10 cellular contexts compared by ENCODE assay signal in the genomic region with DNA sequence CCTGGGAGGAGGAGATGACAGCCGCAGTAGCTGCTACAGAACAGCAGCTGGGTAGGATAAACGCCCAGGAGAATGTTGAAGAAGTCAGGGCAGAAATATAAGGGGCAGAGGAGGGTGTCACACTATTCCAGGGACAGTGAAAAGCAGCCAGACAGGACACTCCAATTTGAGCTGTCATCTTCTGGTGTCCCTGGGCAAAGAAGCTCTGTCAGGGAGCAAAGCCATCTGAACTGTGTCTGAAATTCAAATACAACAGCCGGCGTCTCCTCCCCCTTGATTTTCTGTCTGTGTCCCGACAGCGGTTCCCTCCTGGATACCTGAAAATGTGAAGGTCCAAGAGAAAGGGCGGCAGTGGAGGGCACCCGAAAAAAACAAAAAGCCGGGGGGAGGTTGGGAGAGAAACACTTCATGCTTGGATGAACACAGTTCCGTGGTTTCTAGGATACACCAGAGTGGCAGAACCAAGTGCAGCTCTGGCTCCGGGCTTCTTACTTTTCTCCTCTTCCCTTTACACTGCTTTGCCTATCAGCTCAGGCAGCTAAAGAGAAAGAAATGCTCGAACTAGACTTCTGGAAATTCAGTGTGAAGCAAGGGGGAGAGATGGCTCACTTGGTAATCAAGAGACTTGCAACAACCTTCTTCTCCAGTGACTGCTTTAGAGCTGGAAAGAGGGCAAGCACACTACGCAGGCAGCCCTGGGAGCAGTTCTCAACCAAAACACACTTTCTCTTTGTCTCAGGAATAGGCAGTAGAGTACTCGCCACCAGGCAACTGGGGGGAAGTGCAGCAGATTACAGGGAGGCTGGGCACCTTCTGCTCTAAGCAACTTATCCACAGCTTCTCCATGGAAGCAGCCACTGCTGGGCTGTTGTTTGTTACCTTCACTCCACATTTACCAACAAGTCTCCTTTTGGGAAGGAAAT.
DNase-seq lines count a peak whose midpoint lies in the region; ATAC-seq, FAIRE-seq and TF ChIP-seq lines count a peak whose summit lies in the region.
"Had no signal": no experiment of that assay in that cellular context is flagged by ENCODE, and none has a peak within 500 bp of the region (broad histone marks: within the 10 kb centered on the region; RNA-seq: fewer than 3 reads in every experiment).

No MANE protein-coding gene starts in this region.

- H4K20me1 ChIP-seq in HepG2 (ENCODE audit: insufficient read depth, low read length): no peaks in the 10 kb centered on the region

- peak; percentile 46; the same call in 1 of the 3 replicates for ATAC-seq in RWPE2 (ENCODE audit: low read depth)
- peak; percentile 72 for ATAC-seq in HepG2
- no peak for ATAC-seq in HG03097 (IDR thresholded peaks at IDR 0.05; ENCODE audit: low FRiP score, unreplicated experiment)
- no peak for ATAC-seq in GM19455 (IDR thresholded peaks at IDR 0.05; ENCODE audit: unreplicated experiment)
- no peak for ATAC-seq in activated naive CD4-positive, alpha-beta T cell treated with anti-CD3 and anti-CD28 coated beads, Interleukin-2, amount 50 U/mL, for 72 hours

- H3K27ac Mint-ChIP-seq in activated naive CD4-positive, alpha-beta T cell treated with anti-CD3 and anti-CD28 coated beads, Interleukin-2, amount 50 U/mL, for 72 hours: no peak overlapping the region

- H3K79me2 ChIP-seq in HepG2 (ENCODE audit: insufficient read depth, low read length): no peaks in the 10 kb centered on the region

- H3K27me3 ChIP-seq in RWPE2 (ENCODE audit: insufficient read depth, poor library complexity, severe bottlenecking) (peaks cover 90% of the 10 kb centered on the region), HepG2 (ENCODE audit: control insufficient read depth in 1 of 2, insufficient read depth in 2 of 2, low read length in 2 of 2) (peaks cover 0 to 27% of the 10 kb centered on the region in 2 experiments; a peak in 4 of 5 replicates)

- no peaks in the 10 kb centered on the region for H3K36me3 ChIP-seq in RWPE2 (ENCODE audit: low read depth)
- H3K36me3 ChIP-seq in HepG2 (replicated peaks in 1 of 2; ENCODE audit: control insufficient read depth in 1 of 2, insufficient read depth in 2 of 2, low read length in 2 of 2): no peaks in the 10 kb centered on the region
- H3K36me3 ChIP-seq: cardiac muscle cell had no signal

- in situ Hi-C loops in HepG2 (cut with HindIII; ENCODE audit: extremely low pct_ligation_motif_present, low pct_unique_long_range_greater_than_20kb): no loop called here

- POLR2A ChIA-PET in HepG2 (lab: Yijun Ruan, JAX): no interaction called here

- CTCF ChIA-PET in HepG2 (lab: Yijun Ruan, JAX; ENCODE audit: low intra/inter-chr PET ratio, low total read pairs): no interaction called here

- TF ChIP-seq POLR2A in HepG2 (IDR thresholded peaks at IDR 0.05; ENCODE audit: insufficient read depth in 1 of 2, low read depth in 2 of 2, low read length in 2 of 2) (no peak), GM12892 (IDR thresholded peaks at IDR 0.05; ENCODE audit: low read depth, low read length) (no peak)

- no peak for TF ChIP-seq RAD21 in HepG2 (CRISPR knock-in tag; IDR thresholded peaks at IDR 0.05)

- no peak overlapping the region for H3K4me2 ChIP-seq in HepG2 (ENCODE audit: low read depth, low read length)

- no peaks in the 10 kb centered on the region for H3K9me3 ChIP-seq in RWPE2 (ENCODE audit: severe bottlenecking)
- H3K9me3 ChIP-seq in HepG2 (ENCODE audit: low read length): no peaks in the 10 kb centered on the region

- H3K4me3 ChIP-seq in RWPE2 (ENCODE audit: severe bottlenecking): no peak overlapping the region
- no peak overlapping the region for H3K4me3 ChIP-seq in HepG2 (replicated peaks in 1 of 3; ENCODE audit: insufficient read depth in 1 of 3, low read depth in 2 of 3, low read length in 3 of 3)
- H3K4me3 ChIP-seq: cardiac muscle cell had no signal

- H3K27ac ChIP-seq in RWPE2 (ENCODE audit: poor library complexity, severe bottlenecking): no peak overlapping the region
- H3K27ac ChIP-seq in HepG2 (ENCODE audit: extremely low read length, insufficient read depth, low read length): no peak overlapping the region
- H3K27ac ChIP-seq: cardiac muscle cell had no signal

- H3K9ac ChIP-seq in HepG2 (ENCODE audit: insufficient read depth, low read depth, low read length): no peak overlapping the region

- DNase-seq in COR-L47 (lab: John Stamatoyannopoulos, UW) (peak; percentile 86), NCI-H128 (lab: John Stamatoyannopoulos, UW; ENCODE audit: unreplicated experiment) (peak; percentile 75), RWPE2 (ENCODE audit: low spot score) (no peak), HepG2 (ENCODE audit: low spot score) (no peak), GM12892 (ENCODE audit: insufficient read length) (no peak)
- DNase-seq in activated naive CD4-positive, alpha-beta T cell treated with anti-CD3 and anti-CD28 coated beads, Interleukin-2, amount 50 U/mL, for 72 hours (ENCODE audit: low spot score in 2 of 2): no peak
- DNase-seq: activated CD8-positive, alpha-beta memory T cell treated with anti-CD3 and anti-CD28 coated beads, Interleukin-2, amount 50 U/mL, for 4 hours had no signal

- H3K4me1 ChIP-seq in RWPE2 (ENCODE audit: insufficient read depth, poor library complexity, severe bottlenecking): no peaks in the 10 kb centered on the region
- H3K4me1 ChIP-seq in HepG2 (ENCODE audit: insufficient read depth, low read length): no peaks in the 10 kb centered on the region

- FAIRE-seq in HepG2 (lab: Jason Lieb, UNC): no peak
- FAIRE-seq in GM12892 (lab: Jason Lieb, UNC): no peak

- WGBS in HepG2 (ENCODE audit: low lambda C conversion rate): 3% methylated on average over 13 of the region's 14 CpGs

- intact Hi-C loops in HepG2 (cut with micrococcal nuclease; ENCODE audit: unreplicated experiment): loop anchor here (5.0 kb wide), 1 partner anchor 406 kb away; no protein-coding TSS in a partner anchor

- no peak overlapping the region for H2AFZ ChIP-seq in HepG2 (ENCODE audit: low read length)

- BruUV-seq in HepG2 (replicated peaks; lab: Mats Ljungman, UMichigan): no TSS peak

- H3K9me3 Mint-ChIP-seq in activated naive CD4-positive, alpha-beta T cell treated with anti-CD3 and anti-CD28 coated beads, Interleukin-2, amount 50 U/mL, for 72 hours: no peaks in the 10 kb centered on the region

- no peak for TF ChIP-seq EP300 in HepG2 (IDR thresholded peaks at IDR 0.05; ENCODE audit: low read depth in 2 of 2, low read length in 2 of 2)
- no peak for TF ChIP-seq EP300 in HepG2 (CRISPR knock-in tag; IDR thresholded peaks at IDR 0.05; ENCODE audit: borderline replicate concordance)

- TF ChIP-seq CTCF in RWPE2 (IDR thresholded peaks at IDR 0.05; ENCODE audit: poor library complexity, severe bottlenecking) (no peak), HepG2 (CRISPR knock-in tag; IDR thresholded peaks at IDR 0.05) (no peak)

- H3K36me3 Mint-ChIP-seq in activated naive CD4-positive, alpha-beta T cell treated with anti-CD3 and anti-CD28 coated beads, Interleukin-2, amount 50 U/mL, for 72 hours: no peaks in the 10 kb centered on the region

TF ChIP-seq in HepG2, 621 proteins besides CTCF, POLR2A, EP300 and RAD21 (continues in another document):
- TF ChIP-seq KAT8 (CRISPR knock-in tag; IDR thresholded peaks at IDR 0.05) (no peak), ZSCAN25 (CRISPR knock-in tag; IDR thresholded peaks at IDR 0.05) (no peak), RFXANK (CRISPR knock-in tag; IDR thresholded peaks at IDR 0.05) (no peak), ZNF431 (CRISPR knock-in tag; IDR thresholded peaks at IDR 0.05; ENCODE audit: borderline replicate concordance, low read depth) (no peak), ZNF75D (CRISPR knock-in tag; IDR thresholded peaks at IDR 0.05; ENCODE audit: borderline replicate concordance) (no peak), ZNF660 (CRISPR knock-in tag; IDR thresholded peaks at IDR 0.05; ENCODE audit: borderline replicate concordance, low read depth) (no peak), ZNF337 (CRISPR knock-in tag; IDR thresholded peaks at IDR 0.05; ENCODE audit: borderline replicate concordance, low read depth) (no peak), PHB2 (IDR thresholded peaks at IDR 0.05; ENCODE audit: partially characterized antibody) (no peak), IRX3 (CRISPR knock-in tag; IDR thresholded peaks at IDR 0.05; ENCODE audit: borderline replicate concordance, low read depth) (no peak), ZNF460 (CRISPR knock-in tag; IDR thresholded peaks at IDR 0.05; ENCODE audit: borderline replicate concordance) (no peak), ZFP36 (IDR thresholded peaks at IDR 0.05; ENCODE audit: borderline replicate concordance, low read depth, low read length, partially characterized antibody) (no peak)
- TF ChIP-seq, protein P1, sequence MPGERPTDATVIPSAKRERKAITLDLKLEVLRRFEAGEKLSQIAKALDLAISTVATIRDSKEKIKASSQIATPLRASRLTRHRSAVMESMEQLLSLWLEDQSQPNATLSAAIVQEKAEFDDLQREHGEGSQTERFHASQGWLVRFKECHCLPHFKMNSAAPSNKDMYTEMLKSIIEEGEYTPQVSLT (CRISPR knock-in tag; IDR thresholded peaks at IDR 0.05; ENCODE audit: borderline replicate concordance, low read depth): no peak
- TF ChIP-seq, protein P2, sequence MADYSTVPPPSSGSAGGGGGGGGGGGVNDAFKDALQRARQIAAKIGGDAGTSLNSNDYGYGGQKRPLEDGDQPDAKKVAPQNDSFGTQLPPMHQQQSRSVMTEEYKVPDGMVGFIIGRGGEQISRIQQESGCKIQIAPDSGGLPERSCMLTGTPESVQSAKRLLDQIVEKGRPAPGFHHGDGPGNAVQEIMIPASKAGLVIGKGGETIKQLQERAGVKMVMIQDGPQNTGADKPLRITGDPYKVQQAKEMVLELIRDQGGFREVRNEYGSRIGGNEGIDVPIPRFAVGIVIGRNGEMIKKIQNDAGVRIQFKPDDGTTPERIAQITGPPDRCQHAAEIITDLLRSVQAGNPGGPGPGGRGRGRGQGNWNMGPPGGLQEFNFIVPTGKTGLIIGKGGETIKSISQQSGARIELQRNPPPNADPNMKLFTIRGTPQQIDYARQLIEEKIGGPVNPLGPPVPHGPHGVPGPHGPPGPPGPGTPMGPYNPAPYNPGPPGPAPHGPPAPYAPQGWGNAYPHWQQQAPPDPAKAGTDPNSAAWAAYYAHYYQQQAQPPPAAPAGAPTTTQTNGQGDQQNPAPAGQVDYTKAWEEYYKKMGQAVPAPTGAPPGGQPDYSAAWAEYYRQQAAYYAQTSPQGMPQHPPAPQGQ (CRISPR knock-in tag; IDR thresholded peaks at IDR 0.05; ENCODE audit: borderline replicate concordance): no peak
- TF ChIP-seq, protein P3, sequence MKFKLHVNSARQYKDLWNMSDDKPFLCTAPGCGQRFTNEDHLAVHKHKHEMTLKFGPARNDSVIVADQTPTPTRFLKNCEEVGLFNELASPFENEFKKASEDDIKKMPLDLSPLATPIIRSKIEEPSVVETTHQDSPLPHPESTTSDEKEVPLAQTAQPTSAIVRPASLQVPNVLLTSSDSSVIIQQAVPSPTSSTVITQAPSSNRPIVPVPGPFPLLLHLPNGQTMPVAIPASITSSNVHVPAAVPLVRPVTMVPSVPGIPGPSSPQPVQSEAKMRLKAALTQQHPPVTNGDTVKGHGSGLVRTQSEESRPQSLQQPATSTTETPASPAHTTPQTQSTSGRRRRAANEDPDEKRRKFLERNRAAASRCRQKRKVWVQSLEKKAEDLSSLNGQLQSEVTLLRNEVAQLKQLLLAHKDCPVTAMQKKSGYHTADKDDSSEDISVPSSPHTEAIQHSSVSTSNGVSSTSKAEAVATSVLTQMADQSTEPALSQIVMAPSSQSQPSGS (CRISPR knock-in tag; IDR thresholded peaks at IDR 0.05): no peak

Comparison
In these comparisons a context has a peak if more than half of its experiments do, and no peak if none do; other contexts are left out.
1. DNase-seq: peak in COR-L47 (single experiment) and NCI-H128 (single experiment); none in RWPE2 (single experiment), HepG2 (single experiment), GM12892 (single experiment) and activated naive CD4-positive, alpha-beta T cell treated with anti-CD3 and anti-CD28 coated beads, Interleukin-2, amount 50 U/mL, for 72 hours (0 of 2).
2. ATAC-seq: peak in RWPE2 (single experiment) and HepG2 (single experiment); none in HG03097 (single experiment), GM19455 (single experiment) and activated naive CD4-positive, alpha-beta T cell treated with anti-CD3 and anti-CD28 coated beads, Interleukin-2, amount 50 U/mL, for 72 hours (0 of 2).